Comparison of ENCODE assay signal across 10 cellular contexts in genomic region chr17:77422104-77422782, GRCh38.
A peak's percentile ranks its signal among the peaks of the same experiment; 100 is the strongest.
DNase-seq lines count a peak whose midpoint lies in the region; TF ChIP-seq lines count a peak whose summit lies in the region.
"Had no signal": no experiment of that assay in that cellular context is flagged by ENCODE, and none has a peak within 500 bp of the region (broad histone marks: within the 10 kb centered on the region; RNA-seq: fewer than 3 reads in every experiment).

No MANE protein-coding gene starts in this region.

- no peak overlapping the region for H3K4me3 Mint-ChIP-seq in T-helper 2 cell treated with Interferon-gamma antibody and Interleukin-4, amounts not matched to agents 5 μg/mL and 100 μg/mL, for 36 hours
- no peak overlapping the region for H3K4me3 Mint-ChIP-seq in brain

- peaks cover 35% of the 10 kb centered on the region for H3K36me3 Mint-ChIP-seq in T-helper 2 cell treated with Interferon-gamma antibody and Interleukin-4, amounts not matched to agents 5 μg/mL and 100 μg/mL, for 36 hours (ENCODE audit: low read depth)
- H3K36me3 Mint-ChIP-seq in brain: peaks cover 5% of the 10 kb centered on the region

- H3K36me3 ChIP-seq in mesodermal cell (ENCODE audit: control insufficient read depth, insufficient read depth, low read length): peaks cover 23% of the 10 kb centered on the region
- peaks cover 0 to 6% (median 4%) of the 10 kb centered on the region in 3 donors for H3K36me3 ChIP-seq in tibial artery

- H3K9me3 ChIP-seq in mesodermal cell (ENCODE audit: control insufficient read depth, low read length) (no peaks in the 10 kb centered on the region), tibial artery (no peaks in the 10 kb centered on the region)
- H3K9me3 ChIP-seq: Peyer's patch had no signal

- peaks cover 38% of the 10 kb centered on the region for H3K4me1 Mint-ChIP-seq in T-helper 2 cell treated with Interferon-gamma antibody and Interleukin-4, amounts not matched to agents 5 μg/mL and 100 μg/mL, for 36 hours (ENCODE audit: low read depth)
- peaks cover 67% of the 10 kb centered on the region for H3K4me1 Mint-ChIP-seq in brain

- intact Hi-C loops in tibial artery (cut with DNase I; ENCODE audit: low total_unique reads): no loop called here

- H3K4me1 ChIP-seq in mesodermal cell (ENCODE audit: control insufficient read depth, insufficient read depth, low read length, poor library complexity, severe bottlenecking) (peaks cover 85% of the 10 kb centered on the region), tibial artery (peaks cover 3 to 87% (median 72%) of the 10 kb centered on the region in 4 donors)

- no peaks in the 10 kb centered on the region for H3K9me3 Mint-ChIP-seq in T-helper 2 cell treated with Interferon-gamma antibody and Interleukin-4, amounts not matched to agents 5 μg/mL and 100 μg/mL, for 36 hours
- no peaks in the 10 kb centered on the region for H3K9me3 Mint-ChIP-seq in brain
- H3K9me3 Mint-ChIP-seq: activated CD4-positive, alpha-beta T cell treated with anti-CD3 and anti-CD28 coated beads, Interleukin-2, amount 10 ng/mL, durations not matched to agents 7 days and 5 days had no signal

- H3K27ac Mint-ChIP-seq in T-helper 2 cell treated with Interferon-gamma antibody and Interleukin-4, amounts not matched to agents 5 μg/mL and 100 μg/mL, for 36 hours: peak overlapping the region; percentile 62
- peak overlapping the region in 4 of 5 experiments; percentile 50 to 97 (median 90) for H3K27ac Mint-ChIP-seq in brain

- 95 to 96% methylated on average over 16 to 18 of the region's 18 CpGs for WGBS in mesodermal cell (ENCODE audit: insufficient coverage in 2 of 2), 2 experiments

- TF ChIP-seq CTCF in brain (conservative IDR thresholded peaks at IDR 0.05): no peak
- TF ChIP-seq CTCF in tibial artery (IDR thresholded peaks at IDR 0.05): no peak

- H3K4me3 ChIP-seq in mesodermal cell (ENCODE audit: extremely low read depth, insufficient read depth, low read length, poor library complexity, severe bottlenecking): no peak overlapping the region
- H3K4me3 ChIP-seq in tibial artery: no peak overlapping the region

- DNase-seq in T-helper 2 cell treated with Interferon-gamma antibody and Interleukin-4, amounts not matched to agents 5 μg/mL and 100 μg/mL, for 36 hours (ENCODE audit: low spot score): no peak
- no peak for DNase-seq in T-helper 2 cell
- no peak for DNase-seq in tibial artery
- no peak for DNase-seq in dermis blood vessel endothelial cell
- DNase-seq in NCI-H446 (lab: John Stamatoyannopoulos, UW): no peak
- no peak for DNase-seq in NCI-H187 treated with DMSO at 0.1 percent for 48 hours (lab: John Stamatoyannopoulos, UW)
- DNase-seq: activated CD4-positive, alpha-beta T cell treated with anti-CD3 and anti-CD28 coated beads, Interleukin-2, amount 10 ng/mL, durations not matched to agents 7 days and 5 days; Peyer's patch had no signal

- H3K27me3 ChIP-seq in tibial artery: no peaks in the 10 kb centered on the region
- H3K27me3 ChIP-seq: Peyer's patch had no signal

- H3K27me3 Mint-ChIP-seq in T-helper 2 cell treated with Interferon-gamma antibody and Interleukin-4, amounts not matched to agents 5 μg/mL and 100 μg/mL, for 36 hours (ENCODE audit: low read depth): no peaks in the 10 kb centered on the region
- H3K27me3 Mint-ChIP-seq in brain: no peaks in the 10 kb centered on the region
- H3K27me3 Mint-ChIP-seq: activated CD4-positive, alpha-beta T cell treated with anti-CD3 and anti-CD28 coated beads, Interleukin-2, amount 10 ng/mL, durations not matched to agents 7 days and 5 days had no signal

- H3K27ac ChIP-seq in mesodermal cell (ENCODE audit: low read depth, low read length, severe bottlenecking) (peak overlapping the region; percentile 10), tibial artery (peak overlapping the region; percentile 79 to 82)
